Comparison of ENCODE assay signal across 8 cellular contexts in the genomic region with DNA sequence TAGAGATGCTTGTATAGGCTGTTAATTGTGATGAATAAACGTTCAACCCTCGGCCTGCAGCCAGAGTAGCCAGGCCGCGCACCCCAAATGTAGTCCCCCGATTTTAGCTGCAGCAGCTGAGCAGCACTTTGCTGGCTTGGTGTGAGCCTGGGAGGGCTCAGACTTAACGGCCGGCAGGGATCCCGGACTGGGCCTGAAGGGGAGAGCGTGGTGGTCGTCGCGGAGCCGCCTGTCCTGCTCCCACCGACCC. TPM values are rescaled to one million over a fixed set of nuclear protein-coding genes. Genes with fewer than 3 reads are reported as not detected.
DNase-seq lines count a peak whose midpoint lies in the region; ATAC-seq and TF ChIP-seq lines count a peak whose summit lies in the region.

No MANE protein-coding gene starts in this region.

- H3K27ac ChIP-seq in psoas muscle = peak overlapping the region; percentile 94

- H3K36me3 ChIP-seq in ES-I3 (ENCODE audit: insufficient read depth, low read length) (peaks cover 5% of the 10 kb centered on the region; the same call in 1 of the 2 replicates), psoas muscle (ENCODE audit: insufficient read depth in 1 of 2, low read depth in 1 of 2) (peaks cover 0 to 45% of the 10 kb centered on the region in 2 donors)

- H3K27ac Mint-ChIP-seq in T-helper 17 cell = no peak overlapping the region

- peaks cover 9% of the 10 kb centered on the region for H3K27me3 Mint-ChIP-seq in T-helper 17 cell

- H3K36me3 Mint-ChIP-seq in T-helper 17 cell (ENCODE audit: low read depth) = peaks cover 14% of the 10 kb centered on the region

- H3K4me3 ChIP-seq in fibroblast of pulmonary artery (replicated peaks; ENCODE audit: low read depth, low read length) (peak overlapping the region; percentile 60), psoas muscle (peak overlapping the region; percentile 95)

- H3K9me3 ChIP-seq in ES-I3 (ENCODE audit: control insufficient read depth, insufficient read depth, low read length) = no peaks in the 10 kb centered on the region
- no peaks in the 10 kb centered on the region for H3K9me3 ChIP-seq in T-helper 17 cell (ENCODE audit: control insufficient read depth, low read length, poor library complexity, severe bottlenecking)
- no peaks in the 10 kb centered on the region for H3K9me3 ChIP-seq in psoas muscle

- H3K4me1 ChIP-seq in ES-I3 (ENCODE audit: insufficient read depth, low read length) (peaks cover 4% of the 10 kb centered on the region; the same call in 1 of the 2 replicates), psoas muscle (peaks cover 38% of the 10 kb centered on the region)

- peak overlapping the region; percentile 98; the same call in 1 of the 2 replicates for H3K9ac ChIP-seq in ES-I3 (ENCODE audit: low read depth, low read length)

- no peak for DNase-seq in T-helper 17 cell
- no peak for DNase-seq in fibroblast of pulmonary artery (ENCODE audit: low read depth)
- no peak for DNase-seq in psoas muscle
- no peak for DNase-seq in NCI-H446 (lab: John Stamatoyannopoulos, UW)
- DNase-seq in NCI-H510A treated with DMSO at 0.1 percent for 48 hours (lab: John Stamatoyannopoulos, UW) = no peak
- DNase-seq in SW480 (ENCODE audit: low spot score) = no peak
- no peak for DNase-seq in NCI-H2029 treated with DMSO at 0.1 percent for 48 hours (lab: John Stamatoyannopoulos, UW)

- H3K27me3 ChIP-seq in psoas muscle (ENCODE audit: insufficient read depth in 3 of 3, low read length in 2 of 3) = no peaks in the 10 kb centered on the region

- intact Hi-C loops in psoas muscle (cut with DNase I) = no loop called here

- H3K4me3 Mint-ChIP-seq in T-helper 17 cell = peak overlapping the region; percentile 88

- ATAC-seq in T-helper 17 cell (no peak), psoas muscle (no peak)

- peaks cover 29% of the 10 kb centered on the region for H3K4me1 Mint-ChIP-seq in T-helper 17 cell

- no peak for TF ChIP-seq CTCF in fibroblast of pulmonary artery (IDR thresholded peaks at IDR 0.05; ENCODE audit: low read length, missing control alignments)
- TF ChIP-seq CTCF in psoas muscle (IDR thresholded peaks at IDR 0.05) = no peak

- WGBS in psoas muscle, 3 donors = 4 to 24% (median 8%) methylated on average over 5 to 14 of the region's 14 CpGs

RNA-seq across cellular contexts. Expression of a gene that starts 11.9 kb away (rescaled TPM):
- total RNA-seq in T-helper 17 cell = 1 to 10 TPM; 1.4 to 1.5 TPM
- 10 to 100 TPM in 3 of 4 donors, 1 to 10 TPM in 1; 5.3 to 15.9 (median 13.1) TPM for total RNA-seq in psoas muscle
- 1 to 10 TPM; 1.5 to 7.8 (median 4.4) TPM for polyA plus RNA-seq in psoas muscle

RNA-seq across cellular contexts. Expression of a gene that starts 12.9 kb away (rescaled TPM):
- 10 to 100 TPM; 57.8 to 64.5 TPM for total RNA-seq in T-helper 17 cell
- total RNA-seq in psoas muscle = 10 to 100 TPM; 26.8 to 49.1 (median 36.5) TPM
- 10 to 100 TPM; 29.1 to 42.2 (median 33.2) TPM for polyA plus RNA-seq in psoas muscle

RNA-seq across cellular contexts. Expression of a gene that starts 13.2 kb away (rescaled TPM):
- total RNA-seq in T-helper 17 cell (1 to 10 TPM; 1.1 to 2.0 TPM), psoas muscle (1 to 10 TPM in 1 of 4 donors, under 1 TPM in 3; 0.52 to 2.4 (median 0.78) TPM)
- polyA plus RNA-seq in psoas muscle = 1 to 10 TPM in 1 of 3 donors, under 1 TPM in 2; 0.48 to 3.0 (median 0.63) TPM

RNA-seq across cellular contexts. Expression of a gene that starts 26.8 kb away (rescaled TPM):
- total RNA-seq in T-helper 17 cell (10 to 100 TPM; 31.6 to 38.1 TPM), psoas muscle (10 to 100 TPM; 10.1 to 13.5 (median 12.9) TPM)
- polyA plus RNA-seq in psoas muscle = 10 to 100 TPM; 13.2 to 21.3 (median 13.8) TPM
